8 cellular contexts compared by ENCODE assay signal in genomic region chr11:125433454-125434121, GRCh38.
DNase-seq lines count a peak whose midpoint lies in the region; ATAC-seq and TF ChIP-seq lines count a peak whose summit lies in the region.

No MANE protein-coding gene starts in this region.

- H3K27ac ChIP-seq in brain microvascular endothelial cell: no peak overlapping the region

- H3K4me3 ChIP-seq in GM06990 (replicated peaks; ENCODE audit: low read depth, low read length) (no peak overlapping the region), brain microvascular endothelial cell (ENCODE audit: low read depth, low read length) (no peak overlapping the region)

- H3K27me3 ChIP-seq in GM06990 (replicated peaks; ENCODE audit: control insufficient read depth, insufficient read depth, low read length) (no peaks in the 10 kb centered on the region), brain microvascular endothelial cell (replicated peaks) (no peaks in the 10 kb centered on the region)

- in situ Hi-C loops in brain microvascular endothelial cell (cut with HindIII; ENCODE audit: low pct_ligation_motif_present, low sequenced_read_pairs): no loop called here

- no peaks in the 10 kb centered on the region for H3K36me3 Mint-ChIP-seq in stimulated activated effector memory CD8-positive, alpha-beta T cell treated with anti-CD3 and anti-CD28 coated beads, Interleukin-12 subunit alpha, Interleukin-12 subunit beta, amount 100 ng/mL, for 72 hours

- H3K4me1 Mint-ChIP-seq in stimulated activated effector memory CD8-positive, alpha-beta T cell treated with anti-CD3 and anti-CD28 coated beads, Interleukin-12 subunit alpha, Interleukin-12 subunit beta, amount 100 ng/mL, for 72 hours: peaks cover 8% of the 10 kb centered on the region

- ATAC-seq in GM21723 (IDR thresholded peaks at IDR 0.05; ENCODE audit: unreplicated experiment): peak; percentile 73
- ATAC-seq in stimulated activated effector memory CD8-positive, alpha-beta T cell treated with anti-CD3 and anti-CD28 coated beads, Interleukin-12 subunit alpha, Interleukin-12 subunit beta, amount 100 ng/mL, for 72 hours: peak; percentile 65

- TF ChIP-seq CTCF in GM06990 (IDR thresholded peaks at IDR 0.05; ENCODE audit: insufficient read depth, low read length, poor library complexity, severe bottlenecking) (peak; percentile 64), brain microvascular endothelial cell (IDR thresholded peaks at IDR 0.05; ENCODE audit: low read depth, low read length, missing control alignments) (peak; percentile 83)

- no peak overlapping the region for H3K27ac Mint-ChIP-seq in stimulated activated effector memory CD8-positive, alpha-beta T cell treated with anti-CD3 and anti-CD28 coated beads, Interleukin-12 subunit alpha, Interleukin-12 subunit beta, amount 100 ng/mL, for 72 hours

- H3K9me3 Mint-ChIP-seq in stimulated activated effector memory CD8-positive, alpha-beta T cell treated with anti-CD3 and anti-CD28 coated beads, Interleukin-12 subunit alpha, Interleukin-12 subunit beta, amount 100 ng/mL, for 72 hours: no peaks in the 10 kb centered on the region

- no peak overlapping the region for H3K4me3 Mint-ChIP-seq in stimulated activated effector memory CD8-positive, alpha-beta T cell treated with anti-CD3 and anti-CD28 coated beads, Interleukin-12 subunit alpha, Interleukin-12 subunit beta, amount 100 ng/mL, for 72 hours

- DNase-seq in GM06990 (ENCODE audit: extremely low read depth, insufficient read length) (no peak), NCI-H2227 (lab: John Stamatoyannopoulos, UW; ENCODE audit: unreplicated experiment) (peak; percentile 73), brain microvascular endothelial cell (peak; percentile 50), iPS-NIHi7 (ENCODE audit: extremely low spot score) (peak; percentile 86), activated gamma-delta T cell (lab: John Stamatoyannopoulos, UW) (no peak)
- DNase-seq in stimulated activated effector memory CD8-positive, alpha-beta T cell treated with anti-CD3 and anti-CD28 coated beads, Interleukin-12 subunit alpha, Interleukin-12 subunit beta, amount 100 ng/mL, for 72 hours (ENCODE audit: low spot score in 2 of 2): no peak
- DNase-seq in activated CD4-positive, alpha-beta T cell treated with anti-CD3 and anti-CD28 coated beads, Interleukin-2, amount 50 U/mL, for 1 hour: no peak

- no peaks in the 10 kb centered on the region for H3K36me3 ChIP-seq in GM06990 (ENCODE audit: control insufficient read depth, insufficient read depth, low read length)
- no peaks in the 10 kb centered on the region for H3K36me3 ChIP-seq in brain microvascular endothelial cell (replicated peaks)

Comparison
In these comparisons a context has a peak if more than half of its experiments do, and no peak if none do; other contexts are left out.
1. DNase-seq: peak in NCI-H2227 (single experiment), brain microvascular endothelial cell (single experiment) and iPS-NIHi7 (single experiment); none in GM06990 (single experiment), stimulated activated effector memory CD8-positive, alpha-beta T cell treated with anti-CD3 and anti-CD28 coated beads, Interleukin-12 subunit alpha, Interleukin-12 subunit beta, amount 100 ng/mL, for 72 hours (0 of 2), activated CD4-positive, alpha-beta T cell treated with anti-CD3 and anti-CD28 coated beads, Interleukin-2, amount 50 U/mL, for 1 hour (single experiment) and activated gamma-delta T cell (single experiment).